ENCODE assay signal across 28 cellular contexts in the genomic region with DNA sequence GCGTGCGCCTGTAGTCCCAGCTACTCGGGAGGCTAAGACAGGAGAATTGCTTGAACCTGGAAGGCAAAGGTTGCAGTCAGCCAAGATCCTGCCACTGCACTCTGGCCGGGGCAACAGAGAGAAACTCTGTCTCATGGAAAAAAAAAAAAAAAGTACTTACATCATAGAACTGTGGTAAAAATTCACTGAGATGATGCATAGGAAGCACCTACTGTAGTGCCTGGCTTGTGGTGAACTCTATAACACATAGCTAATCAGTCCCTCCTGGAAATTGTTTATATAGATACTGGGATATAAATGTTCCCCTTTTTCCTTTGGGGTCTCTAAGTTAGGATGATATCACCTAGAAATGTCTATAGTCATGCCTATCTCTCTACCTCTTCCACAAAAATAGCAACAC.
"Had no signal": no experiment of that assay in that cellular context is flagged by ENCODE, and none has a peak within 500 bp of the region (broad histone marks: within the 10 kb centered on the region; RNA-seq: fewer than 3 reads in every experiment).

No MANE protein-coding gene starts in this region.

- H3K27ac Mint-ChIP-seq: activated CD4-positive, alpha-beta memory T cell treated with anti-CD3 and anti-CD28 coated beads, Interleukin-2, amount 10 ng/mL, durations not matched to agents 7 days and 5 days; activated CD4-positive, alpha-beta T cell treated with anti-CD3 and anti-CD28 coated beads, Interleukin-2, amount 10 ng/mL, durations not matched to agents 7 days and 5 days; activated naive CD4-positive, alpha-beta T cell treated with anti-CD3 and anti-CD28 coated beads, Interleukin-2, amount 50 U/mL, for 24 hours; activated T-helper 2 cell treated with anti-CD3 and anti-CD28 coated beads, Interferon-gamma antibody, Interleukin-2, Interleukin-4, amounts not matched to agents 10 μg/mL and 5 μg/mL and 100 μg/mL, durations not matched to agents 14 hours and 24 hours and 36 hours; naive B cell; progenitor cell of endocrine pancreas; stimulated activated memory B cell treated with anti-CD40 and anti-IgM and Interleukin-4, amounts not matched to agents 10 μg/mL and 1 μg/mL and 100 μg/mL, for 72 hours; WTC11 had no signal

- H3K36me3 ChIP-seq: cardiac muscle cell, colonic mucosa, gastrocnemius medialis, ovary had no signal

- H3K9me3 Mint-ChIP-seq: activated CD4-positive, alpha-beta memory T cell treated with anti-CD3 and anti-CD28 coated beads, Interleukin-2, amount 10 ng/mL, durations not matched to agents 7 days and 5 days; activated CD4-positive, alpha-beta T cell treated with anti-CD3 and anti-CD28 coated beads, Interleukin-2, amount 10 ng/mL, durations not matched to agents 7 days and 5 days; activated naive CD4-positive, alpha-beta T cell treated with anti-CD3 and anti-CD28 coated beads, Interleukin-2, amount 50 U/mL, for 24 hours; activated T-cell treated with anti-CD3 and anti-CD28 coated beads, Interleukin-2, amount 50 U/mL, for 4 hours had no signal

- H3K4me3 Mint-ChIP-seq: activated CD4-positive, alpha-beta memory T cell treated with anti-CD3 and anti-CD28 coated beads, Interleukin-2, amount 10 ng/mL, durations not matched to agents 7 days and 5 days; activated CD4-positive, alpha-beta T cell treated with anti-CD3 and anti-CD28 coated beads, Interleukin-2, amount 10 ng/mL, durations not matched to agents 7 days and 5 days; activated naive CD4-positive, alpha-beta T cell treated with anti-CD3 and anti-CD28 coated beads, Interleukin-2, amount 50 U/mL, for 24 hours; activated T-cell treated with anti-CD3 and anti-CD28 coated beads, Interleukin-2, amount 50 U/mL, for 4 hours; naive B cell; stimulated activated memory B cell treated with anti-CD40 and anti-IgM and Interleukin-4, amounts not matched to agents 10 μg/mL and 1 μg/mL and 100 μg/mL, for 72 hours; WTC11 had no signal

- H3K9me3 ChIP-seq: body of pancreas, colonic mucosa, gastrocnemius medialis, ovary, testis had no signal

- H3K4me1 ChIP-seq: body of pancreas, colonic mucosa, gastrocnemius medialis, testis had no signal

- DNase-seq: activated CD4-positive, alpha-beta memory T cell treated with anti-CD3 and anti-CD28 coated beads, Interleukin-2, amount 10 ng/mL, durations not matched to agents 7 days and 5 days; activated CD4-positive, alpha-beta T cell treated with anti-CD3 and anti-CD28 coated beads for 1 hour; activated CD4-positive, alpha-beta T cell treated with anti-CD3 and anti-CD28 coated beads, Interleukin-2, amount 10 ng/mL, durations not matched to agents 7 days and 5 days; activated T-cell treated with anti-CD3 and anti-CD28 coated beads, Interleukin-2, amount 50 U/mL, for 4 hours; anterior cingulate cortex; body of pancreas; cerebellar nuclear complex; colonic mucosa; effector CD8-positive, alpha-beta T cell; gastrocnemius medialis; left colon; mammary epithelial cell; naive B cell; ovary; retina; stimulated activated CD4-positive, alpha-beta T cell treated with anti-CD3 and anti-CD28 coated beads, Interleukin-4, amount 100 ng/mL, for 24 hours; T-helper 9 cell; testis had no signal

- H3K4me1 Mint-ChIP-seq: activated CD4-positive, alpha-beta memory T cell treated with anti-CD3 and anti-CD28 coated beads, Interleukin-2, amount 10 ng/mL, durations not matched to agents 7 days and 5 days; activated CD4-positive, alpha-beta T cell treated with anti-CD3 and anti-CD28 coated beads, Interleukin-2, amount 10 ng/mL, durations not matched to agents 7 days and 5 days; activated naive CD4-positive, alpha-beta T cell treated with anti-CD3 and anti-CD28 coated beads, Interleukin-2, amount 50 U/mL, for 24 hours; naive B cell; stimulated activated memory B cell treated with anti-CD40 and anti-IgM and Interleukin-4, amounts not matched to agents 10 μg/mL and 1 μg/mL and 100 μg/mL, for 72 hours; WTC11 had no signal

- H2AFZ ChIP-seq: hepatocyte had no signal

- H3K4me3 ChIP-seq: body of pancreas, cardiac muscle cell, colonic mucosa, gastrocnemius medialis, hepatocyte, ovary, skin epidermis, testis had no signal

- H3K4me2 ChIP-seq: hepatocyte had no signal

- H3K79me2 ChIP-seq: hepatocyte had no signal

- H3K27me3 ChIP-seq: body of pancreas, cardiac muscle cell, colonic mucosa, gastrocnemius medialis, hepatocyte, ovary, testis had no signal

- H3K27ac ChIP-seq: body of pancreas, cardiac muscle cell, colonic mucosa, epithelial cell of prostate, gastrocnemius medialis, hepatocyte, ovary, testis had no signal

- ATAC-seq: activated T-cell treated with anti-CD3 and anti-CD28 coated beads, Interleukin-2, amount 50 U/mL, for 4 hours; body of pancreas; gastrocnemius medialis; left colon; sciatic nerve; stimulated activated memory B cell treated with anti-CD40 and anti-IgM and Interleukin-4, amounts not matched to agents 10 μg/mL and 1 μg/mL and 100 μg/mL, for 72 hours; WTC11 had no signal
